ENCODE assay signal across 9 cellular contexts in genomic region chrX:15751160-15751819, GRCh38. TPM values are rescaled to one million over a fixed set of nuclear protein-coding genes. Genes with fewer than 3 reads are reported as not detected.
DNase-seq lines count a peak whose midpoint lies in the region; ATAC-seq, FAIRE-seq and TF ChIP-seq lines count a peak whose summit lies in the region.
"Had no signal": no experiment of that assay in that cellular context is flagged by ENCODE, and none has a peak within 500 bp of the region (broad histone marks: within the 10 kb centered on the region; RNA-seq: fewer than 3 reads in every experiment).

No MANE protein-coding gene starts in this region.

- no peak overlapping the region for H3K9ac ChIP-seq in fibroblast of lung (ENCODE audit: insufficient read depth, low read length)

- FAIRE-seq in GM18507 (lab: Jason Lieb, UNC): peak; percentile 63

- H3K4me1 ChIP-seq in SJSA1 (replicated peaks) (peaks cover 29% of the 10 kb centered on the region), fibroblast of lung (ENCODE audit: control insufficient read depth, extremely low read depth, insufficient read depth, low read length) (peaks cover 7% of the 10 kb centered on the region), spleen (peaks cover 11 to 37% (median 25%) of the 10 kb centered on the region in 6 donors)

- WGBS in spleen, 5 donors: 13 to 38% (median 22%) methylated on average over 4 of the region's 4 CpGs

- no peaks in the 10 kb centered on the region for H3K27me3 ChIP-seq in SJSA1 (replicated peaks)
- no peaks in the 10 kb centered on the region for H3K27me3 ChIP-seq in fibroblast of lung (ENCODE audit: control insufficient read depth, insufficient read depth, low read length)
- no peaks in the 10 kb centered on the region for H3K27me3 ChIP-seq in spleen (replicated peaks in 1 of 7)

- TF ChIP-seq POLR2A in spleen (IDR thresholded peaks at IDR 0.05): no peak

- no peak for ATAC-seq in omental fat pad (ENCODE audit: low FRiP score)

- H2AFZ ChIP-seq in fibroblast of lung (ENCODE audit: low read length): no peak overlapping the region

- H3K4me3 ChIP-seq in SJSA1 (no peak overlapping the region), fibroblast of lung (replicated peaks in 1 of 4; ENCODE audit: control extremely low read depth in 1 of 4, insufficient read depth in 1 of 4, low read depth in 3 of 4, low read length in 4 of 4) (no peak overlapping the region), spleen (peak overlapping the region in 1 of 8 donors; percentile 36)

- intact Hi-C loops in spleen (cut with DNase I; ENCODE audit: low total_unique reads) (loop anchor here (10.0 kb wide), 1 partner anchor 66 kb away; no protein-coding TSS in a partner anchor), posterior vena cava (cut with DNase I) (no loop called here)

- no peaks in the 10 kb centered on the region for H3K9me3 ChIP-seq in SJSA1 (replicated peaks)
- H3K9me3 ChIP-seq in fibroblast of lung (ENCODE audit: control insufficient read depth, insufficient read depth, low read depth, low read length): no peaks in the 10 kb centered on the region
- H3K9me3 ChIP-seq in spleen: no peaks in the 10 kb centered on the region

- TF ChIP-seq CTCF in fibroblast of lung (conservative IDR thresholded peaks at IDR 0.05 in 1 of 2, IDR thresholded peaks at IDR 0.05 in 1 of 2; ENCODE audit: low read depth in 1 of 2, low read length in 2 of 2) (no peak), spleen (IDR thresholded peaks at IDR 0.05 in 8 of 11, conservative IDR thresholded peaks at IDR 0.05 in 3 of 11) (no peak), omental fat pad (IDR thresholded peaks at IDR 0.05) (no peak)

- DNase-seq in GM18507 (ENCODE audit: extremely low spot score, insufficient read length, low read depth): no peak
- peak; percentile 42 to 88 for DNase-seq in SJSA1 (ENCODE audit: low read depth in 1 of 2, low spot score in 2 of 2)
- DNase-seq in fibroblast of lung (ENCODE audit: low read depth in 2 of 2): peak; percentile 54 to 76
- DNase-seq in spleen: no peak
- DNase-seq in stimulated activated CD4-positive, alpha-beta T cell treated with anti-CD3 and anti-CD28 coated beads, Interleukin-4, amount 100 ng/mL, for 1 hour: no peak
- no peak for DNase-seq in posterior vena cava (ENCODE audit: low spot score)
- DNase-seq in omental fat pad (ENCODE audit: low spot score): no peak
- DNase-seq in activated CD4-positive, alpha-beta T cell treated with anti-CD3 and anti-CD28 coated beads for 4 hours: no peak
- DNase-seq: activated CD4-positive, alpha-beta T cell treated with anti-CD3 and anti-CD28 coated beads for 1 hour had no signal

- no peaks in the 10 kb centered on the region for H4K20me1 ChIP-seq in fibroblast of lung (ENCODE audit: control insufficient read depth, extremely low read depth, insufficient read depth, low read length)

- no peaks in the 10 kb centered on the region for H3K36me3 ChIP-seq in SJSA1
- no peaks in the 10 kb centered on the region for H3K36me3 ChIP-seq in fibroblast of lung (ENCODE audit: control insufficient read depth, insufficient read depth, low read length)
- peaks cover 0 to 7% (median 0%) of the 10 kb centered on the region in 6 donors for H3K36me3 ChIP-seq in spleen

- H3K27ac ChIP-seq in SJSA1: peak overlapping the region; percentile 97
- H3K27ac ChIP-seq in fibroblast of lung (ENCODE audit: insufficient read depth, low read length): peak overlapping the region; percentile 78
- H3K27ac ChIP-seq in spleen: peak overlapping the region; percentile 55 to 88 (median 82)

- H3K4me2 ChIP-seq in fibroblast of lung (ENCODE audit: extremely low read depth, insufficient read depth, low read length): peak overlapping the region; percentile 15

- H3K79me2 ChIP-seq in fibroblast of lung (ENCODE audit: control insufficient read depth, insufficient read depth, low read length): no peaks in the 10 kb centered on the region

RNA-seq across cellular contexts. Expression of gene CA5B, which starts 13.2 kb away (rescaled TPM):
- total RNA-seq in SJSA1 (2014; rRNA removed; shearing (Covaris generic)): 4.6 and 7.4 TPM in 2 replicates
- total RNA-seq in fibroblast of lung: 2.8 and 7.4 TPM in 2 replicates
- polyA plus RNA-seq in fibroblast of lung: 11.6 and 16.3 TPM in 2 replicates
- 6.8 and 6.9 TPM in 2 replicates for polyA plus RNA-seq in fibroblast of lung (2012)
- 2.8 and 7.3 TPM in 2 replicates for polyA minus RNA-seq in fibroblast of lung (ENCODE audit: low replicate concordance)
- total RNA-seq in spleen: 10 to 100 TPM; 15.1 to 24.1 (median 19.1) TPM
- polyA plus RNA-seq in spleen: 1 to 10 TPM; 1.4 to 1.9 (median 1.8) TPM
- 10 to 100 TPM; 16.9 to 23.1 TPM for total RNA-seq in posterior vena cava
- 10 to 100 TPM; 10.2 to 29.3 (median 11.0) TPM for total RNA-seq in omental fat pad

RNA-seq across cellular contexts. Expression of gene ZRSR2, which starts 39.0 kb away (rescaled TPM):
- 3.7 and 4.2 TPM in 2 replicates for total RNA-seq in SJSA1 (2014; rRNA removed; shearing (Covaris generic))
- 3.1 and 6.6 TPM in 2 replicates for total RNA-seq in fibroblast of lung
- 8.1 and 10.8 TPM in 2 replicates for polyA plus RNA-seq in fibroblast of lung
- 9.7 and 13.5 TPM in 2 replicates for polyA plus RNA-seq in fibroblast of lung (2012)
- polyA minus RNA-seq in fibroblast of lung (ENCODE audit: low replicate concordance): not detected in 2 replicates
- total RNA-seq in spleen: 10 to 100 TPM in 6 of 7 donors, 1 to 10 TPM in 1; 8.3 to 27.9 (median 19.0) TPM
- 10 to 100 TPM; 19.7 to 65.1 (median 26.4) TPM for polyA plus RNA-seq in spleen
- total RNA-seq in posterior vena cava: 10 to 100 TPM; 11.1 to 13.1 TPM
- 1 to 10 TPM; 5.6 to 8.8 (median 7.0) TPM for total RNA-seq in omental fat pad

Comparison
In these comparisons a context has a peak if more than half of its experiments do, and no peak if none do; other contexts are left out.
1. DNase-seq: peak in SJSA1 (2 of 2) and fibroblast of lung (2 of 2); none in GM18507 (single experiment), spleen (single experiment), stimulated activated CD4-positive, alpha-beta T cell treated with anti-CD3 and anti-CD28 coated beads, Interleukin-4, amount 100 ng/mL, for 1 hour (single experiment), posterior vena cava (single experiment), omental fat pad (single experiment) and activated CD4-positive, alpha-beta T cell treated with anti-CD3 and anti-CD28 coated beads for 4 hours (0 of 2).
2. Peak in every context shown above with its lines, with median percentiles within 50 percentile points of each other: H3K27ac ChIP-seq.